1 cellular context compared by ENCODE assay signal in genomic region chr19:40502647-40503046, GRCh38.
TF ChIP-seq lines count a peak whose summit lies in the region.

No MANE protein-coding gene starts in this region.

TF ChIP-seq in A549, 52 proteins besides CTCF, POLR2A, EP300 and RAD21:
- TF ChIP-seq PBX3 (IDR thresholded peaks at IDR 0.05), result no peak
TF ChIP-seq in A549: peak in this region for 0.
